1 cellular context compared by ENCODE assay signal in genomic region chr4:164955107-164955805, GRCh38.
TF ChIP-seq lines count a peak whose summit lies in the region.

No MANE protein-coding gene starts in this region.

TF ChIP-seq in HepG2, 621 proteins besides CTCF, POLR2A, EP300 and RAD21:
- TF ChIP-seq MAFF (IDR thresholded peaks at IDR 0.05; ENCODE audit: low read depth, low read length), result 0 out of 2 replicates have a peak, but pooled peaks have one; percentile 15
- no peak for TF ChIP-seq KLF6 (CRISPR knock-in tag; IDR thresholded peaks at IDR 0.05)
- TF ChIP-seq MAFK (conservative IDR thresholded peaks at IDR 0.05 in 1 of 2, IDR thresholded peaks at IDR 0.05 in 1 of 2; ENCODE audit: low read length in 2 of 2), result peak; percentile 53 to 68
- no peak for TF ChIP-seq RBFOX2 (IDR thresholded peaks at IDR 0.05; ENCODE audit: low read depth, low read length)
